ENCODE assay signal across 1 cellular context in genomic region chr6:79586548-79586947, GRCh38.
TF ChIP-seq lines count a peak whose summit lies in the region.

No MANE protein-coding gene starts in this region.

TF ChIP-seq in GM12878, 131 proteins besides CTCF, POLR2A, EP300 and RAD21 (continued from another document):
- TF ChIP-seq MAX (IDR thresholded peaks at IDR 0.05; ENCODE audit: low read depth, low read length) (no peak), PML (IDR thresholded peaks at IDR 0.05; ENCODE audit: low read length) (no peak), NFXL1 (IDR thresholded peaks at IDR 0.05; ENCODE audit: borderline replicate concordance) (no peak), CHD4 (IDR thresholded peaks at IDR 0.05) (no peak), EED (IDR thresholded peaks at IDR 0.05; ENCODE audit: low read depth) (no peak), SMAD1 (IDR thresholded peaks at IDR 0.05; ENCODE audit: low read depth, partially characterized antibody) (no peak), SUPT20H (IDR thresholded peaks at IDR 0.05; ENCODE audit: borderline replicate concordance, control insufficient read depth, low read depth, low read length) (no peak), NFYA (IDR thresholded peaks at IDR 0.05; ENCODE audit: borderline replicate concordance, low read depth, low read length) (no peak)
